Comparison of ENCODE assay signal across 22 cellular contexts in genomic region chr1:243980471-243980870, GRCh38.
DNase-seq lines count a peak whose midpoint lies in the region; ATAC-seq, FAIRE-seq and TF ChIP-seq lines count a peak whose summit lies in the region.
"Had no signal": no experiment of that assay in that cellular context is flagged by ENCODE, and none has a peak within 500 bp of the region (broad histone marks: within the 10 kb centered on the region; RNA-seq: fewer than 3 reads in every experiment).

No MANE protein-coding gene starts in this region.

- TF ChIP-seq CTCF in D721Med (IDR thresholded peaks at IDR 0.05; ENCODE audit: insufficient read depth, missing control alignments), result no peak

- FAIRE-seq in D721Med (lab: Jason Lieb, UNC), result peak; percentile 86
- FAIRE-seq: GM12891, GM18507, GM19239, H1 had no signal

- DNase-seq in NCI-H82 (lab: John Stamatoyannopoulos, UW) (peak; percentile 53), NCI-H82 treated with DMSO at 0.1 percent for 48 hours (lab: John Stamatoyannopoulos, UW; ENCODE audit: unreplicated experiment) (no peak), D721Med (ENCODE audit: insufficient read length, low spot score) (no peak), glomerular visceral epithelial cell (ENCODE audit: extremely low spot score) (peak; percentile 16), left kidney (ENCODE audit: low read depth, low spot score) (peak; percentile 5), ureter (ENCODE audit: low spot score) (no peak), DMS79 (lab: John Stamatoyannopoulos, UW) (no peak)
- DNase-seq: AML-193; BE2C; CD4-positive, alpha-beta memory T cell; COR-L47; DMS 273 treated with DMSO at 0.1 percent for 48 hours; DMS79 treated with DMSO at 0.1 percent for 48 hours; GF-D8; GM23248; H7; HCEC 1CT had no signal

- no peak for ATAC-seq in HG03520 (IDR thresholded peaks at IDR 0.05; ENCODE audit: unreplicated experiment)

Comparison
In these comparisons a context has a peak if more than half of its experiments do, and no peak if none do; other contexts are left out.
1. DNase-seq: peak in NCI-H82 (single experiment), glomerular visceral epithelial cell (single experiment) and left kidney (single experiment); none in NCI-H82 treated with DMSO at 0.1 percent for 48 hours (single experiment), D721Med (single experiment), ureter (single experiment) and DMS79 (single experiment).